In the genomic region with DNA sequence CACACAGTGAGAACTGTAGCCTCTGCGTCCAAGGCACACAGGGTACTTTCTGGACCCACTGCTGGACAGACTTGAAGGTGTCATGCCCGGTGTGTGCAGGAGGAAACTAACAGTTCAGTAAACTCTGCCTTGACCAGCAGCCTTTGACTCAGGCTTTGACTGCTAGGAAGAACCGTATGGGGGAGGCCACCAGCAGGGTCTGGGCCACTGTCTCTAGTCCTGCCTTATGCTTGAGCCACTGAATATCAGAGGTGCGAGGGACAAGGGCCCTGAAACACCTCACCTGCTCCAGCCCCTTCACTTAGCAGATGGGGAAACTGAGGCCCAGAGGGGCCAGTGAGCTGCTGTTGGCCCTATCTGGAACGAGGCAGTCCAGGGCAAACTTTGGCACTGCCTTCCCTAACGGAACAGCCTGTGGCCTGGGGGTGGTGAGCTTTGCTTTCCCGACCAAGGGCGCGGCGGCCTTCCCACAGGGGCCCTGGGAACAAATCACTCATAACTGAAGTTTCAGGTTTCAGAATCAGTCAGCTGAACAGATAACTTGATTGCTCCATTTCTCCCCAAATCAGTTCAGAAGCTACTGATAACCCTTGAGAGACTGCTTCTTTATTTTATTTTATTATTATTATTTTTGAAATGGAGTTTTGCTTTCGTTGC, we compare ENCODE assay signal across 10 cellular contexts.
A peak's percentile ranks its signal among the peaks of the same experiment; 100 is the strongest.
DNase-seq lines count a peak whose midpoint lies in the region; ATAC-seq and TF ChIP-seq lines count a peak whose summit lies in the region.
"Had no signal": no experiment of that assay in that cellular context is flagged by ENCODE, and none has a peak within 500 bp of the region (broad histone marks: within the 10 kb centered on the region; RNA-seq: fewer than 3 reads in every experiment).

No MANE protein-coding gene starts in this region.

- peak; percentile 67 for DNase-seq in activated CD8-positive, alpha-beta T cell treated with anti-CD3 and anti-CD28 coated beads for 36 hours
- peak; percentile 69 for DNase-seq in stimulated activated CD4-positive, alpha-beta T cell treated with anti-CD3 and anti-CD28 coated beads, Interleukin-4, amount 100 ng/mL, for 24 hours
- DNase-seq in NCI-H446 treated with DMSO at 0.1 percent for 48 hours (lab: John Stamatoyannopoulos, UW) = no peak
- no peak for DNase-seq in NCI-H524 treated with DMSO at 0.1 percent for 48 hours (lab: John Stamatoyannopoulos, UW)
- DNase-seq in Kasumi-1 (lab: John Stamatoyannopoulos, UW) = no peak
- no peak for DNase-seq in GM23248
- DNase-seq: NCI-H748 treated with DMSO at 0.1 percent for 48 hours had no signal

- no peak overlapping the region for H3K27ac Mint-ChIP-seq in activated CD8-positive, alpha-beta T cell treated with anti-CD3 and anti-CD28 coated beads for 36 hours

- H3K27me3 Mint-ChIP-seq in activated CD8-positive, alpha-beta T cell treated with anti-CD3 and anti-CD28 coated beads for 36 hours = no peaks in the 10 kb centered on the region

- no peaks in the 10 kb centered on the region for H3K4me1 ChIP-seq in GM23248 (ENCODE audit: insufficient read depth)

- in situ Hi-C loops in GM23248 (cut with MboI) = no loop called here

- no peak overlapping the region for H3K4me3 Mint-ChIP-seq in activated CD8-positive, alpha-beta T cell treated with anti-CD3 and anti-CD28 coated beads for 36 hours

- intact Hi-C loops in activated CD8-positive, alpha-beta T cell treated with anti-CD3 and anti-CD28 coated beads for 36 hours (cut with micrococcal nuclease) = loop anchor here (5.0 kb wide), 1 partner anchor 128 kb away; the partner anchor contains the start of gene FAM53B

- H3K27me3 ChIP-seq in GM23248 (replicated peaks; ENCODE audit: insufficient read depth) = no peaks in the 10 kb centered on the region

- H3K79me2 ChIP-seq in GM23248 (ENCODE audit: insufficient read depth) = no peaks in the 10 kb centered on the region

- no peak overlapping the region for H3K4me3 ChIP-seq in GM23248
- H3K4me3 ChIP-seq: lung had no signal

- ATAC-seq in GM18868 (IDR thresholded peaks at IDR 0.05; ENCODE audit: unreplicated experiment) (peak; percentile 54), HG02798 (IDR thresholded peaks at IDR 0.05; ENCODE audit: poor library complexity, unreplicated experiment) (peak; percentile 44)
- peak; percentile 34 for ATAC-seq in activated CD8-positive, alpha-beta T cell treated with anti-CD3 and anti-CD28 coated beads for 36 hours

- no peak for TF ChIP-seq CTCF in activated CD8-positive, alpha-beta T cell treated with anti-CD3 and anti-CD28 coated beads for 36 hours (IDR thresholded peaks at IDR 0.05)

- no peaks in the 10 kb centered on the region for H3K9me2 ChIP-seq in GM23248 (ENCODE audit: insufficient read depth)

- H3K9me3 ChIP-seq in GM23248 (ENCODE audit: low read depth) = no peaks in the 10 kb centered on the region

- WGBS in GM23248 (ENCODE audit: low coverage in 1 of 2, low lambda C conversion rate in 2 of 2, missing lambda C conversion rate in 2 of 2), 2 experiments = 89 to 93% methylated on average over 11 of the region's 11 CpGs

- H3K36me3 Mint-ChIP-seq in activated CD8-positive, alpha-beta T cell treated with anti-CD3 and anti-CD28 coated beads for 36 hours (ENCODE audit: low read depth) = no peaks in the 10 kb centered on the region

- POLR2A ChIA-PET in activated CD8-positive, alpha-beta T cell treated with anti-CD3 and anti-CD28 coated beads for 36 hours (lab: Charles Lee) = interaction anchor here (0.8 to 1.1 kb wide), 3 partner anchors 13 to 103 kb away, joined by 3 read pairs; no protein-coding TSS in a partner anchor

- no peak overlapping the region for H3K4me2 ChIP-seq in GM23248 (ENCODE audit: unreplicated experiment)

- CTCF ChIA-PET in activated CD8-positive, alpha-beta T cell treated with anti-CD3 and anti-CD28 coated beads for 36 hours (lab: Charles Lee) = interaction anchor here (1.1 to 1.6 kb wide), 2 partner anchors 35 to 127 kb away, joined by 4 to 5 read pairs; no protein-coding TSS in a partner anchor

- peaks cover 64% of the 10 kb centered on the region for H3K4me1 Mint-ChIP-seq in activated CD8-positive, alpha-beta T cell treated with anti-CD3 and anti-CD28 coated beads for 36 hours (ENCODE audit: low read depth)

- H3K9me3 Mint-ChIP-seq in activated CD8-positive, alpha-beta T cell treated with anti-CD3 and anti-CD28 coated beads for 36 hours = no peaks in the 10 kb centered on the region

- H3K27ac ChIP-seq in GM23248 = no peak overlapping the region

- no peak overlapping the region for H3K9ac ChIP-seq in GM23248

- no peaks in the 10 kb centered on the region for H3K36me3 ChIP-seq in GM23248 (ENCODE audit: low read depth)

- H3F3A ChIP-seq in GM23248 (ENCODE audit: insufficient read depth) = no peaks in the 10 kb centered on the region

- no peak overlapping the region for H2AFZ ChIP-seq in GM23248

- no peaks in the 10 kb centered on the region; the same call in 1 of the 2 replicates for H4K20me1 ChIP-seq in GM23248 (ENCODE audit: insufficient read depth)

Comparison
In these comparisons a context has a peak if more than half of its experiments do, and no peak if none do; other contexts are left out.
1. DNase-seq: peak in activated CD8-positive, alpha-beta T cell treated with anti-CD3 and anti-CD28 coated beads for 36 hours (single experiment) and stimulated activated CD4-positive, alpha-beta T cell treated with anti-CD3 and anti-CD28 coated beads, Interleukin-4, amount 100 ng/mL, for 24 hours (single experiment); none in NCI-H446 treated with DMSO at 0.1 percent for 48 hours (single experiment), NCI-H524 treated with DMSO at 0.1 percent for 48 hours (single experiment), Kasumi-1 (0 of 2) and GM23248 (single experiment).
2. Peak in every context shown above with its lines, with median percentiles within 50 percentile points of each other: ATAC-seq.